Comparison of ENCODE assay signal across 36 cellular contexts in the genomic region with DNA sequence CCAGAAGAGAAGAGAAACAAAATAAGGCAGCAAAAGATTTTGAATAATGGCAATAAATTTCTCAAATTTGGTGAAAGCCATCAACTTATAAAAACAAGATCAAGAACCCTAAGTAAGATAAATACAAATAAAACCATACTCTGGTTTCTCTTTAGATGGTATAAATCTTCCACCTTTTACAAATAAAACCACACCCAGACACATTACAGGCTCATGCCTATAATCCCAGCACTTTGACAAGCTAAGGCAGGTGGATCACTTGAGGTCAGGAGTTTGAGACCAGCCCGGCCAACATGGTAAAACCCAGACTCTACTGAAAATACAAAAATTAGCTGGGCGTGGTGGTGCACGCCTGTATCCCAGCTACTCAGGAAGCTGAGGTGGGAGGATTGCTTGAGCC. TPM values are rescaled to one million over a fixed set of nuclear protein-coding genes. Genes with fewer than 3 reads are reported as not detected.
"Had no signal": no experiment of that assay in that cellular context is flagged by ENCODE, and none has a peak within 500 bp of the region (broad histone marks: within the 10 kb centered on the region; RNA-seq: fewer than 3 reads in every experiment).

No MANE protein-coding gene starts in this region.

- H3K4me3 ChIP-seq: adrenal gland, body of pancreas, colonic mucosa, esophagus squamous epithelium, gastroesophageal sphincter had no signal

- H3K27ac ChIP-seq: adrenal gland, body of pancreas, colonic mucosa, epithelial cell of prostate, esophagus squamous epithelium, gastroesophageal sphincter had no signal

- H3K27me3 ChIP-seq: body of pancreas, colonic mucosa had no signal

- DNase-seq: activated CD4-positive, alpha-beta memory T cell treated with anti-CD3 and anti-CD28 coated beads for 36 hours; activated CD4-positive, alpha-beta T cell treated with anti-CD3 and anti-CD28 coated beads for 36 hours; activated CD4-positive, alpha-beta T cell treated with anti-CD3 and anti-CD28 coated beads, Interleukin-2, amount 10 ng/mL, durations not matched to agents 24 days and 14 days; activated CD4-positive, CD25-positive, alpha-beta regulatory T cell; activated CD4-positive, CD25-positive, alpha-beta regulatory T cell treated with anti-CD3 and anti-CD28 coated beads, Interleukin-2, amount 50 U/mL, for 72 hours; activated CD8-positive, alpha-beta memory T cell treated with anti-CD3 and anti-CD28 coated beads, Interleukin-2, amount 10 ng/mL, durations not matched to agents 7 days and 5 days; activated CD8-positive, alpha-beta memory T cell treated with anti-CD3 and anti-CD28 coated beads, Interleukin-2, amount 50 U/mL, for 4 hours; activated CD8-positive, alpha-beta T cell treated with anti-CD3 and anti-CD28 coated beads, Interleukin-2, amount 10 ng/mL, durations not matched to agents 7 days and 5 days; activated effector memory CD4-positive, alpha-beta T cell treated with anti-CD3 and anti-CD28 coated beads, Interleukin-2, amount 50 U/mL, for 16 hours; activated naive CD4-positive, alpha-beta T cell treated with anti-CD3 and anti-CD28 coated beads for 36 hours; activated naive CD8-positive, alpha-beta T cell treated with anti-CD3 and anti-CD28 coated beads for 36 hours; activated naive CD8-positive, alpha-beta T cell treated with anti-CD3 and anti-CD28 coated beads, Interleukin-2, amount 50 U/mL, for 24 hours; activated T-cell treated with anti-CD3 and anti-CD28 coated beads, Interleukin-2, amount 50 U/mL, for 1 hour; activated T-cell treated with anti-CD3 and anti-CD28 coated beads, Interleukin-2, amount 50 U/mL, for 48 hours; adrenal gland; amygdala; body of pancreas; central memory CD4-positive, alpha-beta T cell; cerebellar nuclear complex; colonic mucosa; effector CD8-positive, alpha-beta T cell; esophagus squamous epithelium; foreskin melanocyte; T-helper 1 cell; T-helper 17 cell; T1000 had no signal

- H3K36me3 ChIP-seq: adrenal gland, colonic mucosa, esophagus squamous epithelium, gastroesophageal sphincter had no signal

- H3K4me1 ChIP-seq: adrenal gland, body of pancreas, colonic mucosa, esophagus squamous epithelium, gastroesophageal sphincter had no signal

- H3K9me3 ChIP-seq: adrenal gland, body of pancreas, colonic mucosa, esophagus squamous epithelium had no signal

- ATAC-seq: activated CD4-positive, alpha-beta T cell treated with anti-CD3 and anti-CD28 coated beads for 36 hours; activated CD8-positive, alpha-beta memory T cell treated with anti-CD3 and anti-CD28 coated beads, Interleukin-2, amount 10 ng/mL, durations not matched to agents 7 days and 5 days; activated CD8-positive, alpha-beta T cell treated with anti-CD3 and anti-CD28 coated beads, Interleukin-2, amount 10 ng/mL, durations not matched to agents 7 days and 5 days; activated naive CD8-positive, alpha-beta T cell treated with anti-CD3 and anti-CD28 coated beads, Interleukin-2, amount 50 U/mL, for 24 hours; body of pancreas; gastroesophageal sphincter; T-helper 17 cell had no signal

RNA-seq across cellular contexts. Expression of a gene that starts 43.8 kb away (rescaled TPM):
- total RNA-seq: activated CD4-positive, alpha-beta memory T cell treated with anti-CD3 and anti-CD28 coated beads for 36 hours; activated CD4-positive, alpha-beta T cell treated with anti-CD3 and anti-CD28 coated beads for 36 hours; activated CD4-positive, alpha-beta T cell treated with anti-CD3 and anti-CD28 coated beads, Interleukin-2, amount 10 ng/mL, durations not matched to agents 24 days and 14 days; activated CD8-positive, alpha-beta memory T cell treated with anti-CD3 and anti-CD28 coated beads for 36 hours; activated CD8-positive, alpha-beta memory T cell treated with anti-CD3 and anti-CD28 coated beads, Interleukin-2, amount 10 ng/mL, durations not matched to agents 7 days and 5 days; activated CD8-positive, alpha-beta T cell treated with anti-CD3 and anti-CD28 coated beads, Interleukin-2, amount 10 ng/mL, durations not matched to agents 7 days and 5 days; activated naive CD4-positive, alpha-beta T cell treated with anti-CD3 and anti-CD28 coated beads for 36 hours; activated naive CD8-positive, alpha-beta T cell treated with anti-CD3 and anti-CD28 coated beads for 36 hours; activated T-helper 1 cell treated with anti-CD3 and anti-CD28 coated beads, Interleukin-12 subunit alpha, Interleukin-12 subunit beta, Interleukin-2, Interleukin-4 antibody, amounts not matched to agents 30 ng/mL and 10 ng/mL and 1 ng/mL, durations not matched to agents 14 hours and 24 hours and 36 hours; activated T-helper 2 cell treated with anti-CD3 and anti-CD28 coated beads, Interferon-gamma antibody, Interleukin-2, Interleukin-4, amounts not matched to agents 10 μg/mL and 5 μg/mL and 100 μg/mL, durations not matched to agents 14 hours and 24 hours and 36 hours; endothelial cell of umbilical vein; gastroesophageal sphincter; T-helper 17 cell had no signal

RNA-seq across cellular contexts. Expression of a gene that starts 44.7 kb away (rescaled TPM):
- total RNA-seq: activated CD4-positive, alpha-beta memory T cell treated with anti-CD3 and anti-CD28 coated beads for 36 hours; activated CD4-positive, alpha-beta T cell treated with anti-CD3 and anti-CD28 coated beads for 36 hours; activated CD4-positive, alpha-beta T cell treated with anti-CD3 and anti-CD28 coated beads, Interleukin-2, amount 10 ng/mL, durations not matched to agents 24 days and 14 days; activated CD8-positive, alpha-beta memory T cell treated with anti-CD3 and anti-CD28 coated beads for 36 hours; activated CD8-positive, alpha-beta memory T cell treated with anti-CD3 and anti-CD28 coated beads, Interleukin-2, amount 10 ng/mL, durations not matched to agents 7 days and 5 days; activated CD8-positive, alpha-beta T cell treated with anti-CD3 and anti-CD28 coated beads, Interleukin-2, amount 10 ng/mL, durations not matched to agents 7 days and 5 days; activated naive CD4-positive, alpha-beta T cell treated with anti-CD3 and anti-CD28 coated beads for 36 hours; activated naive CD8-positive, alpha-beta T cell treated with anti-CD3 and anti-CD28 coated beads for 36 hours; activated T-helper 1 cell treated with anti-CD3 and anti-CD28 coated beads, Interleukin-12 subunit alpha, Interleukin-12 subunit beta, Interleukin-2, Interleukin-4 antibody, amounts not matched to agents 30 ng/mL and 10 ng/mL and 1 ng/mL, durations not matched to agents 14 hours and 24 hours and 36 hours; activated T-helper 2 cell treated with anti-CD3 and anti-CD28 coated beads, Interferon-gamma antibody, Interleukin-2, Interleukin-4, amounts not matched to agents 10 μg/mL and 5 μg/mL and 100 μg/mL, durations not matched to agents 14 hours and 24 hours and 36 hours; aorta; body of pancreas; dermis microvascular lymphatic vessel endothelial cell; endothelial cell of umbilical vein; esophagus squamous epithelium; fibroblast of lung; gastroesophageal sphincter; T-helper 17 cell had no signal

RNA-seq across cellular contexts. Expression of a gene that starts 50.3 kb away (rescaled TPM):
- total RNA-seq: activated CD4-positive, alpha-beta memory T cell treated with anti-CD3 and anti-CD28 coated beads for 36 hours; activated CD4-positive, alpha-beta T cell treated with anti-CD3 and anti-CD28 coated beads for 36 hours; activated CD4-positive, alpha-beta T cell treated with anti-CD3 and anti-CD28 coated beads, Interleukin-2, amount 10 ng/mL, durations not matched to agents 24 days and 14 days; activated CD8-positive, alpha-beta memory T cell treated with anti-CD3 and anti-CD28 coated beads for 36 hours; activated CD8-positive, alpha-beta memory T cell treated with anti-CD3 and anti-CD28 coated beads, Interleukin-2, amount 10 ng/mL, durations not matched to agents 7 days and 5 days; activated CD8-positive, alpha-beta T cell treated with anti-CD3 and anti-CD28 coated beads, Interleukin-2, amount 10 ng/mL, durations not matched to agents 7 days and 5 days; activated naive CD4-positive, alpha-beta T cell treated with anti-CD3 and anti-CD28 coated beads for 36 hours; activated naive CD8-positive, alpha-beta T cell treated with anti-CD3 and anti-CD28 coated beads for 36 hours; activated T-helper 1 cell treated with anti-CD3 and anti-CD28 coated beads, Interleukin-12 subunit alpha, Interleukin-12 subunit beta, Interleukin-2, Interleukin-4 antibody, amounts not matched to agents 30 ng/mL and 10 ng/mL and 1 ng/mL, durations not matched to agents 14 hours and 24 hours and 36 hours; activated T-helper 2 cell treated with anti-CD3 and anti-CD28 coated beads, Interferon-gamma antibody, Interleukin-2, Interleukin-4, amounts not matched to agents 10 μg/mL and 5 μg/mL and 100 μg/mL, durations not matched to agents 14 hours and 24 hours and 36 hours; adrenal gland; aorta; body of pancreas; dermis microvascular lymphatic vessel endothelial cell; endothelial cell of umbilical vein; esophagus squamous epithelium; fibroblast of lung; fibroblast of villous mesenchyme; gastroesophageal sphincter; T-helper 17 cell had no signal

RNA-seq across cellular contexts. Expression of a gene that starts 50.9 kb away (rescaled TPM):
- total RNA-seq: activated CD4-positive, alpha-beta memory T cell treated with anti-CD3 and anti-CD28 coated beads for 36 hours; activated CD4-positive, alpha-beta T cell treated with anti-CD3 and anti-CD28 coated beads for 36 hours; activated CD4-positive, alpha-beta T cell treated with anti-CD3 and anti-CD28 coated beads, Interleukin-2, amount 10 ng/mL, durations not matched to agents 24 days and 14 days; activated CD8-positive, alpha-beta memory T cell treated with anti-CD3 and anti-CD28 coated beads for 36 hours; activated CD8-positive, alpha-beta memory T cell treated with anti-CD3 and anti-CD28 coated beads, Interleukin-2, amount 10 ng/mL, durations not matched to agents 7 days and 5 days; activated CD8-positive, alpha-beta T cell treated with anti-CD3 and anti-CD28 coated beads, Interleukin-2, amount 10 ng/mL, durations not matched to agents 7 days and 5 days; activated naive CD4-positive, alpha-beta T cell treated with anti-CD3 and anti-CD28 coated beads for 36 hours; activated naive CD8-positive, alpha-beta T cell treated with anti-CD3 and anti-CD28 coated beads for 36 hours; activated T-helper 1 cell treated with anti-CD3 and anti-CD28 coated beads, Interleukin-12 subunit alpha, Interleukin-12 subunit beta, Interleukin-2, Interleukin-4 antibody, amounts not matched to agents 30 ng/mL and 10 ng/mL and 1 ng/mL, durations not matched to agents 14 hours and 24 hours and 36 hours; activated T-helper 2 cell treated with anti-CD3 and anti-CD28 coated beads, Interferon-gamma antibody, Interleukin-2, Interleukin-4, amounts not matched to agents 10 μg/mL and 5 μg/mL and 100 μg/mL, durations not matched to agents 14 hours and 24 hours and 36 hours; adrenal gland; aorta; body of pancreas; dermis microvascular lymphatic vessel endothelial cell; endothelial cell of umbilical vein; esophagus squamous epithelium; fibroblast of lung; fibroblast of villous mesenchyme; gastroesophageal sphincter; T-helper 17 cell had no signal
